ENCODE assay signal across 8 cellular contexts in genomic region chr9:94639045-94639995, GRCh38.
DNase-seq lines count a peak whose midpoint lies in the region; ATAC-seq lines count a peak whose summit lies in the region.

FBP1 (minus strand) TSS chr9:94639518; CDS start chr9:94639310, 208 bp downstream.

- peak within 1 kb of the TSS; percentile 85 for H3K4me3 Mint-ChIP-seq in stimulated activated naive CD8-positive, alpha-beta T cell treated with anti-CD3 and anti-CD28 coated beads, Interleukin-15, Interleukin-2, amounts not matched to agents 100 ng/mL and 50 ng/mL, for 24 hours

- H3K36me3 Mint-ChIP-seq in stimulated activated naive CD8-positive, alpha-beta T cell treated with anti-CD3 and anti-CD28 coated beads, Interleukin-15, Interleukin-2, amounts not matched to agents 100 ng/mL and 50 ng/mL, for 24 hours (ENCODE audit: low read depth), result no peaks in the 10 kb centered on the region

- peak; percentile 52 for ATAC-seq in HG03432 (IDR thresholded peaks at IDR 0.05; ENCODE audit: unreplicated experiment)

- H3K27ac ChIP-seq in caudate nucleus (ENCODE audit: low read depth, low read length), result no peak within 1 kb of the TSS

- H3K4me1 Mint-ChIP-seq in stimulated activated naive CD8-positive, alpha-beta T cell treated with anti-CD3 and anti-CD28 coated beads, Interleukin-15, Interleukin-2, amounts not matched to agents 100 ng/mL and 50 ng/mL, for 24 hours (ENCODE audit: low read depth), result peaks cover 17% of the 10 kb centered on the region

- peak within 1 kb of the TSS; percentile 76 for H3K27ac Mint-ChIP-seq in stimulated activated naive CD8-positive, alpha-beta T cell treated with anti-CD3 and anti-CD28 coated beads, Interleukin-15, Interleukin-2, amounts not matched to agents 100 ng/mL and 50 ng/mL, for 24 hours

- no peaks in the 10 kb centered on the region for H3K9me3 Mint-ChIP-seq in stimulated activated naive CD8-positive, alpha-beta T cell treated with anti-CD3 and anti-CD28 coated beads, Interleukin-15, Interleukin-2, amounts not matched to agents 100 ng/mL and 50 ng/mL, for 24 hours

- H3K27me3 Mint-ChIP-seq in stimulated activated naive CD8-positive, alpha-beta T cell treated with anti-CD3 and anti-CD28 coated beads, Interleukin-15, Interleukin-2, amounts not matched to agents 100 ng/mL and 50 ng/mL, for 24 hours, result peaks cover 9% of the 10 kb centered on the region

- DNase-seq in EH (ENCODE audit: low read depth) (peak; percentile 23), midbrain (lab: John Stamatoyannopoulos, UW) (peak; percentile 3), caudate nucleus (lab: John Stamatoyannopoulos, UW) (no peak), HK-2 (ENCODE audit: unreplicated experiment) (no peak)
- DNase-seq in activated CD4-positive, alpha-beta T cell treated with anti-CD3 and anti-CD28 coated beads, Interleukin-2, amount 50 U/mL, for 4 hours, result peak; percentile 8 to 13
- peak; percentile 31 for DNase-seq in effector CD8-positive, alpha-beta T cell (lab: John Stamatoyannopoulos, UW)

Comparison
In these comparisons a context has a peak if more than half of its experiments do, and no peak if none do; other contexts are left out.
1. DNase-seq: peak in EH (single experiment), activated CD4-positive, alpha-beta T cell treated with anti-CD3 and anti-CD28 coated beads, Interleukin-2, amount 50 U/mL, for 4 hours (2 of 2), effector CD8-positive, alpha-beta T cell (single experiment) and midbrain (single experiment); none in caudate nucleus (0 of 61) and HK-2 (single experiment).